ENCODE assay signal across 1 cellular context in genomic region chr22:26481112-26481693, GRCh38.
TF ChIP-seq lines count a peak whose summit lies in the region.

No MANE protein-coding gene starts in this region.

TF ChIP-seq in SK-N-SH, 30 proteins besides CTCF, POLR2A, EP300 and RAD21 (continued from another document):
- TF ChIP-seq ZBTB33 (IDR thresholded peaks at IDR 0.05; ENCODE audit: borderline replicate concordance, low read depth): no peak
